Comparison of ENCODE assay signal across 28 cellular contexts in the genomic region with DNA sequence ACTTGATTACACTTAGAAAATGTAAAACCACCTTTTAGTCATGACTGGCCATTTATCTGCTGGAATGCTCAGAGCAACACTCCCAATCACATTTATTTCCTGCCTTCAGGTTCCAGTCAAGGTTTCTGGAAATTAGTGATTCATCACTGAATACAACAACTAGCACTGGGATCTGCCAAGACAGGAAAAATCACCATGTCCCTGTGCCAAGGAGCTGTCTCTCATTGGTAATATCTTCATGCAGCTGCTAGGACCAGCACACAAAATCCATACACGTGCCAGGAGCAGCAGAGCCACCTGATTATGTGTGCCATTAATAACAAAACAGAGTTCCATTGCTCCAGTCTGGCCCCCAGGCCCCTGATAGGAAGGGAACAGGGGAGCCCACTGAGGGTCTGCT.
DNase-seq lines count a peak whose midpoint lies in the region; ATAC-seq lines count a peak whose summit lies in the region.
"Had no signal": no experiment of that assay in that cellular context is flagged by ENCODE, and none has a peak within 500 bp of the region (broad histone marks: within the 10 kb centered on the region; RNA-seq: fewer than 3 reads in every experiment).

No MANE protein-coding gene starts in this region.

- H3K79me1 ChIP-seq in trophoblast cell (ENCODE audit: low read length): no peaks in the 10 kb centered on the region

- H3K18ac ChIP-seq in trophoblast cell (ENCODE audit: low read length): no peak overlapping the region

- no peak overlapping the region for H3K9ac ChIP-seq in trophoblast cell (ENCODE audit: low read length)

- WGBS in right cardiac atrium: 16% methylated on average over 1 of the region's 1 CpG
- WGBS in trophoblast cell (ENCODE audit: extremely low coverage, insufficient coverage, insufficient read length): no CpG with 5 or more reads among the region's 1 CpG

- no peaks in the 10 kb centered on the region for H3K4me1 ChIP-seq in right cardiac atrium (ENCODE audit: control insufficient read depth, insufficient read depth, low read length)
- H3K4me1 ChIP-seq in trophoblast cell (ENCODE audit: control insufficient read depth in 1 of 2, insufficient read depth in 2 of 2, low read length in 2 of 2): no peaks in the 10 kb centered on the region
- H3K4me1 ChIP-seq: A549, transverse colon had no signal

- H3K4me3 ChIP-seq in right cardiac atrium (ENCODE audit: low read length) (no peak overlapping the region), trophoblast cell (ENCODE audit: low read depth, low read length) (no peak overlapping the region)
- H3K4me3 ChIP-seq: A549, hepatocyte, spleen, transverse colon had no signal

- H3K79me2 ChIP-seq in trophoblast cell (ENCODE audit: control insufficient read depth, insufficient read depth, low read length, poor library complexity): no peaks in the 10 kb centered on the region
- H3K79me2 ChIP-seq: hepatocyte had no signal

- no peak overlapping the region for H4K8ac ChIP-seq in trophoblast cell (ENCODE audit: low read depth, low read length)

- H2BK5ac ChIP-seq in trophoblast cell (ENCODE audit: low read depth, low read length, poor library complexity): no peak overlapping the region

- no peak overlapping the region for H2AFZ ChIP-seq in trophoblast cell (ENCODE audit: insufficient read depth, low read length, poor library complexity)
- H2AFZ ChIP-seq: hepatocyte had no signal

- H3K9me3 ChIP-seq in right cardiac atrium (ENCODE audit: control insufficient read depth, low read length) (no peaks in the 10 kb centered on the region), trophoblast cell (ENCODE audit: insufficient read depth, low read depth, low read length) (no peaks in the 10 kb centered on the region)
- H3K9me3 ChIP-seq: A549, spleen, transverse colon had no signal

- no peak overlapping the region for H3K4me2 ChIP-seq in trophoblast cell (ENCODE audit: low read length)
- H3K4me2 ChIP-seq: A549, hepatocyte had no signal

- no peak overlapping the region for H4K12ac ChIP-seq in trophoblast cell (ENCODE audit: low read depth, low read length)

- no peak overlapping the region for H3K27ac ChIP-seq in right cardiac atrium (ENCODE audit: low read length)
- H3K27ac ChIP-seq in trophoblast cell (ENCODE audit: low read depth, low read length): no peak overlapping the region
- H3K27ac ChIP-seq: A549, hepatocyte, transverse colon had no signal

- ATAC-seq in left ventricle myocardium superior (peak; percentile 67), Right ventricle myocardium inferior (no peak), right cardiac atrium (peak; percentile 82 to 93)
- ATAC-seq: A549; activated CD8-positive, alpha-beta T cell treated with anti-CD3 and anti-CD28 coated beads, Interleukin-2, amount 10 ng/mL, durations not matched to agents 7 days and 5 days; activated naive CD4-positive, alpha-beta T cell treated with anti-CD3 and anti-CD28 coated beads, Interleukin-2, amount 50 U/mL, for 72 hours; HepG2; naive thymus-derived CD4-positive, alpha-beta T cell; SK-N-SH treated with all-trans-retinoic acid at 6 μM for 48 hours had no signal

- no peaks in the 10 kb centered on the region for H3K36me3 ChIP-seq in trophoblast cell (ENCODE audit: control insufficient read depth in 1 of 2, insufficient read depth in 2 of 2, low read length in 2 of 2)
- H3K36me3 ChIP-seq: spleen, transverse colon had no signal

- intact Hi-C loops in left ventricle myocardium superior (cut with micrococcal nuclease) (no loop called here), Right ventricle myocardium inferior (cut with DNase I) (no loop called here), right cardiac atrium (cut with DNase I) (no loop called here)

- H3K27me3 ChIP-seq in right cardiac atrium (ENCODE audit: control insufficient read depth, insufficient read depth) (no peaks in the 10 kb centered on the region), trophoblast cell (ENCODE audit: insufficient read depth, low read length) (no peaks in the 10 kb centered on the region)
- H3K27me3 ChIP-seq: spleen, transverse colon had no signal

- no peak overlapping the region for H3K23ac ChIP-seq in trophoblast cell (ENCODE audit: low read length)

- DNase-seq in left ventricle myocardium superior: no peak
- DNase-seq in Right ventricle myocardium inferior (ENCODE audit: missing footprints): no peak
- peak; percentile 63 for DNase-seq in cerebellar cortex (ENCODE audit: low spot score)
- peak in 2 of 3 donors; percentile 38 to 52 for DNase-seq in right cardiac atrium
- DNase-seq in superior temporal gyrus (ENCODE audit: extremely low spot score): peak; percentile 18
- no peak for DNase-seq in midbrain (lab: John Stamatoyannopoulos, UW)
- DNase-seq in NCI-H748 treated with DMSO at 0.1 percent for 48 hours (lab: John Stamatoyannopoulos, UW): no peak
- DNase-seq in trophoblast cell: no peak
- DNase-seq: activated CD8-positive, alpha-beta T cell treated with anti-CD3 and anti-CD28 coated beads, Interleukin-2, amount 10 ng/mL, durations not matched to agents 7 days and 5 days; AML-193; aorta; CD4-positive, alpha-beta T cell; erythroblast; foreskin melanocyte; Karpas-422; naive thymus-derived CD4-positive, alpha-beta T cell; NCI-H1048; NCI-H1694 treated with DMSO at 0.1 percent for 48 hours; NCI-H69; occipital lobe; spleen; stimulated activated CD4-positive, alpha-beta T cell treated with anti-CD3 and anti-CD28 coated beads, Interleukin-2, amount 100 ng/mL, for 48 hours; transverse colon had no signal

- no peak overlapping the region for H2BK120ac ChIP-seq in trophoblast cell (ENCODE audit: insufficient read depth, low read length, poor library complexity)

- H2AK5ac ChIP-seq in trophoblast cell (ENCODE audit: low read length): no peak overlapping the region

- no peak overlapping the region for H4K91ac ChIP-seq in trophoblast cell (ENCODE audit: low read depth, low read length)

- H3K14ac ChIP-seq in trophoblast cell (ENCODE audit: low read length): no peak overlapping the region

- no peak overlapping the region for H3K4ac ChIP-seq in trophoblast cell (ENCODE audit: low read depth, low read length)

- no peak overlapping the region for H2BK12ac ChIP-seq in trophoblast cell (ENCODE audit: low read length)

Comparison
In these comparisons a context has a peak if more than half of its experiments do, and no peak if none do; other contexts are left out.
1. DNase-seq: peak in cerebellar cortex (single experiment), right cardiac atrium (2 of 3) and superior temporal gyrus (single experiment); none in left ventricle myocardium superior (single experiment), Right ventricle myocardium inferior (single experiment), midbrain (single experiment), NCI-H748 treated with DMSO at 0.1 percent for 48 hours (single experiment) and trophoblast cell (0 of 2).